In the genomic region with DNA sequence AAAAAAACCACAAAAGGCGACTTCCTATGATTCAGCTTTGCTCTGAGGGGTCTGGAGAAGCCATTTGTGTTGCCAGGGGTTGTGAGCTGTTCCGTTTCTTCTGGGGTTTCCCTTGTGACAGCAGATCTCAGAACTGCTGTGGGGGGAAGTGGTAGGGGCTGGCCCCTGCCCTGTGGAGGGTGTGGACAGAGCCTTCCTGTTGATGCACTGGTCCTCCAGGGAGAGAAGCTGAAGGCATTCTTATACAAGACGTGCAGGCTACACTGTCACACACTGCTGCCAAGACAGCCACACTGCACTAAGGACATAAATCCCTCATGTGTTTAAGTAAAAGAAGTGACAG, we compare ENCODE assay signal across 8 cellular contexts. TPM values are rescaled to one million over a fixed set of nuclear protein-coding genes. Genes with fewer than 3 reads are reported as not detected.
DNase-seq lines count a peak whose midpoint lies in the region; ATAC-seq and TF ChIP-seq lines count a peak whose summit lies in the region.

No MANE protein-coding gene starts in this region.

- TF ChIP-seq CTCF in CD14-positive monocyte (IDR thresholded peaks at IDR 0.05) (no peak), natural killer cell (IDR thresholded peaks at IDR 0.05) (no peak)

- intact Hi-C loops in CD14-positive monocyte (cut with micrococcal nuclease), result loop anchor here (2.0 to 5.0 kb wide), 2 partner anchors 18 to 41 kb away; partner anchors contain the start of gene CSGALNACT2 (in 1 of the 2)
- intact Hi-C loops in natural killer cell (cut with micrococcal nuclease), result loop anchor here (1.0 to 2.0 kb wide), 2 partner anchors 16 to 17 kb away; partner anchors contain the start of gene CSGALNACT2

- H3K36me3 Mint-ChIP-seq in CD14-positive monocyte (peaks cover 0 to 6% of the 10 kb centered on the region in 2 donors), natural killer cell (no peaks in the 10 kb centered on the region)
- H3K36me3 Mint-ChIP-seq in activated CD8-positive, alpha-beta T cell treated with anti-CD3 and anti-CD28 coated beads, Interleukin-2, amount 10 ng/mL, durations not matched to agents 7 days and 5 days (ENCODE audit: low read depth), result no peaks in the 10 kb centered on the region

- H3K27me3 Mint-ChIP-seq in CD14-positive monocyte (ENCODE audit: low read depth in 3 of 3) (peaks cover 1 to 6% (median 2%) of the 10 kb centered on the region in 3 donors), natural killer cell (ENCODE audit: low read depth in 2 of 2) (no peaks in the 10 kb centered on the region)
- H3K27me3 Mint-ChIP-seq in activated CD8-positive, alpha-beta T cell treated with anti-CD3 and anti-CD28 coated beads, Interleukin-2, amount 10 ng/mL, durations not matched to agents 7 days and 5 days (ENCODE audit: low read depth), result no peaks in the 10 kb centered on the region

- H3K4me3 Mint-ChIP-seq in CD14-positive monocyte, result peak overlapping the region; percentile 57 to 68
- peak overlapping the region; percentile 60 for H3K4me3 Mint-ChIP-seq in activated CD8-positive, alpha-beta T cell treated with anti-CD3 and anti-CD28 coated beads, Interleukin-2, amount 10 ng/mL, durations not matched to agents 7 days and 5 days
- H3K4me3 Mint-ChIP-seq in natural killer cell, result peak overlapping the region; percentile 76

- POLR2A ChIA-PET in activated CD8-positive, alpha-beta T cell treated with anti-CD3 and anti-CD28 coated beads, Interleukin-2, amount 10 ng/mL, durations not matched to agents 7 days and 5 days (lab: Charles Lee), result interaction anchor here (1.0 to 4.5 kb wide), 7 partner anchors 9 to 107 kb away, joined by 3 to 155 read pairs (median 14); partner anchors contain the start of gene CSGALNACT2

- H3K27ac Mint-ChIP-seq in CD14-positive monocyte (peak overlapping the region; percentile 94 to 98 (median 98)), natural killer cell (peak overlapping the region; percentile 90 to 95)
- peak overlapping the region; percentile 96 for H3K27ac Mint-ChIP-seq in activated CD8-positive, alpha-beta T cell treated with anti-CD3 and anti-CD28 coated beads, Interleukin-2, amount 10 ng/mL, durations not matched to agents 7 days and 5 days

- CTCF ChIA-PET in activated CD8-positive, alpha-beta T cell treated with anti-CD3 and anti-CD28 coated beads, Interleukin-2, amount 10 ng/mL, durations not matched to agents 7 days and 5 days (lab: Charles Lee), result interaction anchor here (0.7 to 5.6 kb wide), 11 partner anchors 8 to 331 kb away, joined by 3 to 46 read pairs (median 4); partner anchors contain the start of gene CSGALNACT2

- DNase-seq in CD14-positive monocyte (ENCODE audit: low spot score) (peak; percentile 93), natural killer cell (peak; percentile 61), GOT3 (lab: John Stamatoyannopoulos, UW) (no peak), HPDE6-E6E7 (ENCODE audit: extremely low spot score) (no peak), COLO829 (ENCODE audit: low spot score) (no peak)
- peak; percentile 85 for DNase-seq in activated CD8-positive, alpha-beta T cell treated with anti-CD3 and anti-CD28 coated beads, Interleukin-2, amount 10 ng/mL, durations not matched to agents 7 days and 5 days

- ATAC-seq in GM19397 (IDR thresholded peaks at IDR 0.05; ENCODE audit: unreplicated experiment) (peak; percentile 78), HG03439 (IDR thresholded peaks at IDR 0.05; ENCODE audit: unreplicated experiment) (peak; percentile 88), natural killer cell (peak; percentile 95 to 99 (median 97))
- peak; percentile 88 for ATAC-seq in activated CD8-positive, alpha-beta T cell treated with anti-CD3 and anti-CD28 coated beads, Interleukin-2, amount 10 ng/mL, durations not matched to agents 7 days and 5 days

- H3K4me1 Mint-ChIP-seq in CD14-positive monocyte (peaks cover 61% of the 10 kb centered on the region), natural killer cell (peaks cover 25 to 34% of the 10 kb centered on the region in 2 donors)
- peaks cover 48% of the 10 kb centered on the region for H3K4me1 Mint-ChIP-seq in activated CD8-positive, alpha-beta T cell treated with anti-CD3 and anti-CD28 coated beads, Interleukin-2, amount 10 ng/mL, durations not matched to agents 7 days and 5 days (ENCODE audit: low read depth)

- H3K9me3 Mint-ChIP-seq in CD14-positive monocyte (peaks cover 0 to 1% (median 0%) of the 10 kb centered on the region in 7 donors), natural killer cell (no peaks in the 10 kb centered on the region)
- H3K9me3 Mint-ChIP-seq in activated CD8-positive, alpha-beta T cell treated with anti-CD3 and anti-CD28 coated beads, Interleukin-2, amount 10 ng/mL, durations not matched to agents 7 days and 5 days (ENCODE audit: insufficient read depth), result no peaks in the 10 kb centered on the region

RNA-seq across cellular contexts. Expression of gene CSGALNACT2, which starts 17.3 kb away (rescaled TPM):
- polyA plus RNA-seq in CD14-positive monocyte, result 10 to 100 TPM; 43.7 to 48.2 TPM
- total RNA-seq in activated CD8-positive, alpha-beta T cell treated with anti-CD3 and anti-CD28 coated beads, Interleukin-2, amount 10 ng/mL, durations not matched to agents 7 days and 5 days, result 10 to 100 TPM; 29.2 to 30.4 TPM
- total RNA-seq in natural killer cell, result 10 to 100 TPM; 49.9 to 57.4 (median 52.8) TPM

RNA-seq across cellular contexts. Expression of gene RET, which starts 44.0 kb away (rescaled TPM):
- polyA plus RNA-seq in CD14-positive monocyte, result under 1 TPM; 0.08 to 0.14 TPM
- total RNA-seq in activated CD8-positive, alpha-beta T cell treated with anti-CD3 and anti-CD28 coated beads, Interleukin-2, amount 10 ng/mL, durations not matched to agents 7 days and 5 days, result under 1 TPM; 0.13 to 0.34 TPM
- under 1 TPM in 1 of 3 donors, not detected in 2; 0.16 TPM for total RNA-seq in natural killer cell

Comparison
In these comparisons a context has a peak if more than half of its experiments do, and no peak if none do; other contexts are left out.
1. DNase-seq: peak in CD14-positive monocyte (single experiment), activated CD8-positive, alpha-beta T cell treated with anti-CD3 and anti-CD28 coated beads, Interleukin-2, amount 10 ng/mL, durations not matched to agents 7 days and 5 days (single experiment) and natural killer cell (single experiment); none in GOT3 (single experiment), HPDE6-E6E7 (single experiment) and COLO829 (single experiment).
2. Peak in every context shown above with its lines, with median percentiles within 50 percentile points of each other: H3K27ac Mint-ChIP-seq, H3K4me3 Mint-ChIP-seq and ATAC-seq.